Comparison of ENCODE assay signal across 1 cellular context in genomic region chr12:72083096-72083825, GRCh38.
TF ChIP-seq lines count a peak whose summit lies in the region.

No MANE protein-coding gene starts in this region.

TF ChIP-seq in GM23338, 12 proteins besides CTCF, POLR2A, EP300 and RAD21 (continued from another document):
- TF ChIP-seq, protein P1, sequence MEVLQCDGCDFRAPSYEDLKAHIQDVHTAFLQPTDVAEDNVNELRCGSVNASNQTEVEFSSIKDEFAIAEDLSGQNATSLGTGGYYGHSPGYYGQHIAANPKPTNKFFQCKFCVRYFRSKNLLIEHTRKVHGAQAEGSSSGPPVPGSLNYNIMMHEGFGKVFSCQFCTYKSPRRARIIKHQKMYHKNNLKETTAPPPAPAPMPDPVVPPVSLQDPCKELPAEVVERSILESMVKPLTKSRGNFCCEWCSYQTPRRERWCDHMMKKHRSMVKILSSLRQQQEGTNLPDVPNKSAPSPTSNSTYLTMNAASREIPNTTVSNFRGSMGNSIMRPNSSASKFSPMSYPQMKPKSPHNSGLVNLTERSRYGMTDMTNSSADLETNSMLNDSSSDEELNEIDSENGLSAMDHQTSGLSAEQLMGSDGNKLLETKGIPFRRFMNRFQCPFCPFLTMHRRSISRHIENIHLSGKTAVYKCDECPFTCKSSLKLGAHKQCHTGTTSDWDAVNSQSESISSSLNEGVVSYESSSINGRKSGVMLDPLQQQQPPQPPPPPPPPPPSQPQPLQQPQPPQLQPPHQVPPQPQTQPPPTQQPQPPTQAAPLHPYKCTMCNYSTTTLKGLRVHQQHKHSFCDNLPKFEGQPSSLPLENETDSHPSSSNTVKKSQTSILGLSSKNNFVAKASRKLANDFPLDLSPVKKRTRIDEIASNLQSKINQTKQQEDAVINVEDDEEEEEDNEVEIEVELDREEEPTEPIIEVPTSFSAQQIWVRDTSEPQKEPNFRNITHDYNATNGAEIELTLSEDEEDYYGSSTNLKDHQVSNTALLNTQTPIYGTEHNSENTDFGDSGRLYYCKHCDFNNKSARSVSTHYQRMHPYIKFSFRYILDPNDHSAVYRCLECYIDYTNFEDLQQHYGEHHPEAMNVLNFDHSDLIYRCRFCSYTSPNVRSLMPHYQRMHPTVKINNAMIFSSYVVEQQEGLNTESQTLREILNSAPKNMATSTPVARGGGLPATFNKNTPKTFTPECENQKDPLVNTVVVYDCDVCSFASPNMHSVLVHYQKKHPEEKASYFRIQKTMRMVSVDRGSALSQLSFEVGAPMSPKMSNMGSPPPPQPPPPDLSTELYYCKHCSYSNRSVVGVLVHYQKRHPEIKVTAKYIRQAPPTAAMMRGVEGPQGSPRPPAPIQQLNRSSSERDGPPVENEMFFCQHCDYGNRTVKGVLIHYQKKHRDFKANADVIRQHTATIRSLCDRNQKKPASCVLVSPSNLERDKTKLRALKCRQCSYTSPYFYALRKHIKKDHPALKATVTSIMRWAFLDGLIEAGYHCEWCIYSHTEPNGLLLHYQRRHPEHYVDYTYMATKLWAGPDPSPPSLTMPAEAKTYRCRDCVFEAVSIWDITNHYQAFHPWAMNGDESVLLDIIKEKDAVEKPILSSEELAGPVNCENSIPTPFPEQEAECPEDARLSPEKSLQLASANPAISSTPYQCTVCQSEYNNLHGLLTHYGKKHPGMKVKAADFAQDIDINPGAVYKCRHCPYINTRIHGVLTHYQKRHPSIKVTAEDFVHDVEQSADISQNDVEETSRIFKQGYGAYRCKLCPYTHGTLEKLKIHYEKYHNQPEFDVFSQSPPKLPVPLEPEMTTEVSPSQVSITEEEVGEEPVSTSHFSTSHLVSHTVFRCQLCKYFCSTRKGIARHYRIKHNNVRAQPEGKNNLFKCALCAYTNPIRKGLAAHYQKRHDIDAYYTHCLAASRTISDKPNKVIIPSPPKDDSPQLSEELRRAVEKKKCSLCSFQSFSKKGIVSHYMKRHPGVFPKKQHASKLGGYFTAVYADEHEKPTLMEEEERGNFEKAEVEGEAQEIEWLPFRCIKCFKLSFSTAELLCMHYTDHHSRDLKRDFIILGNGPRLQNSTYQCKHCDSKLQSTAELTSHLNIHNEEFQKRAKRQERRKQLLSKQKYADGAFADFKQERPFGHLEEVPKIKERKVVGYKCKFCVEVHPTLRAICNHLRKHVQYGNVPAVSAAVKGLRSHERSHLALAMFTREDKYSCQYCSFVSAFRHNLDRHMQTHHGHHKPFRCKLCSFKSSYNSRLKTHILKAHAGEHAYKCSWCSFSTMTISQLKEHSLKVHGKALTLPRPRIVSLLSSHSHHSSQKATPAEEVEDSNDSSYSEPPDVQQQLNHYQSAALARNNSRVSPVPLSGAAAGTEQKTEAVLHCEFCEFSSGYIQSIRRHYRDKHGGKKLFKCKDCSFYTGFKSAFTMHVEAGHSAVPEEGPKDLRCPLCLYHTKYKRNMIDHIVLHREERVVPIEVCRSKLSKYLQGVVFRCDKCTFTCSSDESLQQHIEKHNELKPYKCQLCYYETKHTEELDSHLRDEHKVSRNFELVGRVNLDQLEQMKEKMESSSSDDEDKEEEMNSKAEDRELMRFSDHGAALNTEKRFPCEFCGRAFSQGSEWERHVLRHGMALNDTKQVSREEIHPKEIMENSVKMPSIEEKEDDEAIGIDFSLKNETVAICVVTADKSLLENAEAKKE (CRISPR knock-in tag; IDR thresholded peaks at IDR 0.05): no peak
- TF ChIP-seq ZNF331 (CRISPR knock-in tag; IDR thresholded peaks at IDR 0.05; ENCODE audit: low read depth) (no peak), STAT1 (IDR thresholded peaks at IDR 0.05; ENCODE audit: unreplicated experiment) (no peak), CREB1 (CRISPR knock-in tag; IDR thresholded peaks at IDR 0.05; ENCODE audit: low read depth) (no peak), EZH2 (IDR thresholded peaks at IDR 0.05; ENCODE audit: low read depth, unreplicated experiment) (no peak)
TF ChIP-seq in GM23338: peak in this region for 0.
